17 cellular contexts compared by ENCODE assay signal in genomic region chr17:32833526-32833925, GRCh38. TPM values are rescaled to one million over a fixed set of nuclear protein-coding genes. Genes with fewer than 3 reads are reported as not detected.
DNase-seq lines count a peak whose midpoint lies in the region; ATAC-seq, FAIRE-seq and TF ChIP-seq lines count a peak whose summit lies in the region.
"Had no signal": no experiment of that assay in that cellular context is flagged by ENCODE, and none has a peak within 500 bp of the region (broad histone marks: within the 10 kb centered on the region; RNA-seq: fewer than 3 reads in every experiment).

No MANE protein-coding gene starts in this region.

- no peak for DNase-seq in GM12891 (ENCODE audit: insufficient read length, low spot score)
- DNase-seq in SW480 (ENCODE audit: low spot score) = peak; percentile 58
- no peak for DNase-seq in mesothelial cell of epicardium (ENCODE audit: low spot score in 2 of 2, unreplicated experiment in 2 of 2)
- no peak for DNase-seq in stimulated activated naive CD8-positive, alpha-beta T cell treated with anti-CD3 and anti-CD28 coated beads, Interleukin-15, amount 100 ng/mL, for 72 hours
- DNase-seq in T-helper 1 cell = no peak
- DNase-seq in GM19238 (ENCODE audit: insufficient read length, low spot score) = no peak
- DNase-seq: 8988T; Calu3; CD4-positive, alpha-beta memory T cell; GF-D8; H7 had no signal

- peaks cover 32% of the 10 kb centered on the region for H3K4me1 Mint-ChIP-seq in mesothelial cell of epicardium
- H3K4me1 Mint-ChIP-seq in stimulated activated memory B cell treated with anti-CD40 and anti-IgM and Interleukin-4, amounts not matched to agents 10 μg/mL and 1 μg/mL and 100 μg/mL, for 72 hours = peaks cover 49% of the 10 kb centered on the region
- H3K4me1 Mint-ChIP-seq in stimulated activated naive CD8-positive, alpha-beta T cell treated with anti-CD3 and anti-CD28 coated beads, Interleukin-15, amount 100 ng/mL, for 72 hours = peaks cover 12% of the 10 kb centered on the region
- H3K4me1 Mint-ChIP-seq: CD14-positive monocyte, GM23338 had no signal

- peaks cover 4% of the 10 kb centered on the region for H3K36me3 Mint-ChIP-seq in mesothelial cell of epicardium
- peaks cover 5% of the 10 kb centered on the region for H3K36me3 Mint-ChIP-seq in stimulated activated memory B cell treated with anti-CD40 and anti-IgM and Interleukin-4, amounts not matched to agents 10 μg/mL and 1 μg/mL and 100 μg/mL, for 72 hours
- H3K36me3 Mint-ChIP-seq: CD14-positive monocyte had no signal

- no peak for TF ChIP-seq POLR2A in GM12891 (IDR thresholded peaks at IDR 0.05; ENCODE audit: low read depth, low read length)

- H3K27me3 Mint-ChIP-seq in mesothelial cell of epicardium (ENCODE audit: low read depth) = no peaks in the 10 kb centered on the region
- H3K27me3 Mint-ChIP-seq in stimulated activated memory B cell treated with anti-CD40 and anti-IgM and Interleukin-4, amounts not matched to agents 10 μg/mL and 1 μg/mL and 100 μg/mL, for 72 hours = no peaks in the 10 kb centered on the region
- peaks cover 8% of the 10 kb centered on the region for H3K27me3 Mint-ChIP-seq in stimulated activated naive CD8-positive, alpha-beta T cell treated with anti-CD3 and anti-CD28 coated beads, Interleukin-15, amount 100 ng/mL, for 72 hours

- no peak for TF ChIP-seq CTCF in mesothelial cell of epicardium (IDR thresholded peaks at IDR 0.05; ENCODE audit: unreplicated experiment)

- H3K4me3 Mint-ChIP-seq in mesothelial cell of epicardium = no peak overlapping the region
- no peak overlapping the region for H3K4me3 Mint-ChIP-seq in stimulated activated memory B cell treated with anti-CD40 and anti-IgM and Interleukin-4, amounts not matched to agents 10 μg/mL and 1 μg/mL and 100 μg/mL, for 72 hours
- no peak overlapping the region for H3K4me3 Mint-ChIP-seq in stimulated activated naive CD8-positive, alpha-beta T cell treated with anti-CD3 and anti-CD28 coated beads, Interleukin-15, amount 100 ng/mL, for 72 hours
- H3K4me3 Mint-ChIP-seq: CD14-positive monocyte; CD4-positive, alpha-beta memory T cell; GM23338 had no signal

- FAIRE-seq in GM12891 (lab: Jason Lieb, UNC) = peak; percentile 20
- FAIRE-seq: HTR-8/SVneo had no signal

- peaks cover 8% of the 10 kb centered on the region for H3K9me3 Mint-ChIP-seq in mesothelial cell of epicardium
- H3K9me3 Mint-ChIP-seq in stimulated activated memory B cell treated with anti-CD40 and anti-IgM and Interleukin-4, amounts not matched to agents 10 μg/mL and 1 μg/mL and 100 μg/mL, for 72 hours = peaks cover 6% of the 10 kb centered on the region
- H3K9me3 Mint-ChIP-seq in stimulated activated naive CD8-positive, alpha-beta T cell treated with anti-CD3 and anti-CD28 coated beads, Interleukin-15, amount 100 ng/mL, for 72 hours = no peaks in the 10 kb centered on the region
- H3K9me3 Mint-ChIP-seq: CD4-positive, alpha-beta memory T cell; GM23338 had no signal

- ATAC-seq in stimulated activated memory B cell treated with anti-CD40 and anti-IgM and Interleukin-4, amounts not matched to agents 10 μg/mL and 1 μg/mL and 100 μg/mL, for 72 hours = no peak
- ATAC-seq in HG02759 (IDR thresholded peaks at IDR 0.05; ENCODE audit: unreplicated experiment) = no peak
- ATAC-seq in stimulated activated naive CD8-positive, alpha-beta T cell treated with anti-CD3 and anti-CD28 coated beads, Interleukin-15, amount 100 ng/mL, for 72 hours = no peak
- ATAC-seq: GM23338, HCT116 had no signal

- peak overlapping the region; percentile 7 for H3K27ac Mint-ChIP-seq in mesothelial cell of epicardium
- H3K27ac Mint-ChIP-seq in stimulated activated memory B cell treated with anti-CD40 and anti-IgM and Interleukin-4, amounts not matched to agents 10 μg/mL and 1 μg/mL and 100 μg/mL, for 72 hours = peak overlapping the region; percentile 40
- H3K27ac Mint-ChIP-seq in stimulated activated naive CD8-positive, alpha-beta T cell treated with anti-CD3 and anti-CD28 coated beads, Interleukin-15, amount 100 ng/mL, for 72 hours = no peak overlapping the region
- H3K27ac Mint-ChIP-seq: CD14-positive monocyte; CD4-positive, alpha-beta memory T cell; GM23338 had no signal

TF ChIP-seq in GM12891, 5 proteins besides CTCF, POLR2A, EP300 and RAD21:
- TF ChIP-seq POLR2AphosphoS5 (IDR thresholded peaks at IDR 0.05; ENCODE audit: low read depth, low read length) (no peak), PAX5 (IDR thresholded peaks at IDR 0.05; ENCODE audit: insufficient read depth, low read length, severe bottlenecking) (no peak), SPI1 (IDR thresholded peaks at IDR 0.05; ENCODE audit: low read depth, low read length) (no peak), POU2F2 (IDR thresholded peaks at IDR 0.05; ENCODE audit: low read depth, low read length) (no peak), TAF1 (IDR thresholded peaks at IDR 0.05; ENCODE audit: low read depth, low read length) (no peak)

RNA-seq across cellular contexts. Expression of gene MYO1D, which starts 43.4 kb away (rescaled TPM):
- polyA plus RNA-seq in GM12891 (2012; ENCODE audit: low read depth, missing spikeins) = 12.2 TPM
- 41.9 to 51.6 TPM (median 48.6 TPM) in 3 replicates for total RNA-seq in mesothelial cell of epicardium

Comparison
In these comparisons a context has a peak if more than half of its experiments do, and no peak if none do; other contexts are left out.
1. H3K27ac Mint-ChIP-seq: peak in mesothelial cell of epicardium (single experiment) and stimulated activated memory B cell treated with anti-CD40 and anti-IgM and Interleukin-4, amounts not matched to agents 10 μg/mL and 1 μg/mL and 100 μg/mL, for 72 hours (single experiment); none in stimulated activated naive CD8-positive, alpha-beta T cell treated with anti-CD3 and anti-CD28 coated beads, Interleukin-15, amount 100 ng/mL, for 72 hours (0 of 2).